In the genomic region with DNA sequence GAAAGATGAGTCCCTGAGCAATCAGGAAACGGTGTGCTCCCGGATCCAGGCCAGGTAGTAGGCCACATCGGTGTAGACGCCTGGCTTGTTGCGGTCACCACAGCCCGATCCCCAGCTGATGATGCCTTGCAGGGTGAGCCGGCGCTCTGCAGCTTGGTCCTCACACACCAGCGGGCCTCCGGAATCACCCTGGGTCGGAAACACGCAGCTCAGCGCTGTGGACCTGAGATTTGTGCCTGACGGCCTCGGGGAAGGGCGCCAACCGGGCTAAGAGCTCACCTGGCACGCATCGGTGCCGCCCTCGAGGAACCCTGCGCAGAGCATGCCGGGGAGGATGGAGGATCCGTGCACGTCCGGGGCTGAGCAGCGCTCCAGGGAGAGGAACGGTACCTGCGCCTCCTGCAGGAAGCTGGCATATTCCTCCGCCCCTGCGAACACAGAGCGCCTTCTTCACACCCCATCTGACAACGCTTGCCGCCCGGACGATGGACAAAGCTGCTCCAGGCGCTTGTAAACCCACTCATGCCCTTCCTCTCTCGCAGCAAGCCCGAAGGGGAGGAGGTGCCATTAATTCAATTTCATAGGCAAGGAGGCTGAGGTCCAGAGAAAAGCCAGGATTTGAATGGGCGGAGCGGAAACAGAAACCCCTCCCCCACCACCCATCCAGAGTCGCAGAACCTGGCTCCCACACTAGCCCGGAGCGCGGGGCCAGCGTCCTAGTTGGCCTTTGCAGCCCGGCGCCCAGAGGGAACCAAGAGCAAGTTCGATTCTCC, we compare ENCODE assay signal across 2 cellular contexts.
TF ChIP-seq lines count a peak whose summit lies in the region.

No MANE protein-coding gene starts in this region.

TF ChIP-seq in Ishikawa, 13 proteins besides CTCF, POLR2A, EP300 and RAD21:
- TF ChIP-seq CREB1 (IDR thresholded peaks at IDR 0.05; ENCODE audit: low read depth) (no peak), TAF1 (IDR thresholded peaks at IDR 0.05; ENCODE audit: low read depth) (0 out of 2 replicates have a peak, but pooled peaks have one; percentile 31), TEAD4 (IDR thresholded peaks at IDR 0.05) (0 out of 2 replicates have a peak, but pooled peaks have one; percentile 17)
- TF ChIP-seq, protein P1, sequence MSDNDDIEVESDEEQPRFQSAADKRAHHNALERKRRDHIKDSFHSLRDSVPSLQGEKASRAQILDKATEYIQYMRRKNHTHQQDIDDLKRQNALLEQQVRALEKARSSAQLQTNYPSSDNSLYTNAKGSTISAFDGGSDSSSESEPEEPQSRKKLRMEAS (IDR thresholded peaks at IDR 0.05): peak; percentile 99

TF ChIP-seq in endothelial cell of umbilical vein, 7 proteins besides CTCF, POLR2A, EP300 and RAD21:
- no peak for TF ChIP-seq JUN (IDR thresholded peaks at IDR 0.05; ENCODE audit: borderline replicate concordance, insufficient read depth, insufficient read length, low read depth)
- no peak for TF ChIP-seq FOS (IDR thresholded peaks at IDR 0.05; ENCODE audit: borderline replicate concordance, insufficient read depth, low read length)
- TF ChIP-seq EZH2 (IDR thresholded peaks at IDR 0.05; ENCODE audit: borderline replicate concordance, low read depth, low read length, severe bottlenecking): peak; percentile 89
- TF ChIP-seq, protein P1 (IDR thresholded peaks at IDR 0.05; ENCODE audit: insufficient read depth, insufficient read length): no peak
- no peak for TF ChIP-seq GATA2 (IDR thresholded peaks at IDR 0.05; ENCODE audit: insufficient read depth, insufficient read length, low read depth, low read length)
